Comparison of ENCODE assay signal across 1 cellular context in the genomic region with DNA sequence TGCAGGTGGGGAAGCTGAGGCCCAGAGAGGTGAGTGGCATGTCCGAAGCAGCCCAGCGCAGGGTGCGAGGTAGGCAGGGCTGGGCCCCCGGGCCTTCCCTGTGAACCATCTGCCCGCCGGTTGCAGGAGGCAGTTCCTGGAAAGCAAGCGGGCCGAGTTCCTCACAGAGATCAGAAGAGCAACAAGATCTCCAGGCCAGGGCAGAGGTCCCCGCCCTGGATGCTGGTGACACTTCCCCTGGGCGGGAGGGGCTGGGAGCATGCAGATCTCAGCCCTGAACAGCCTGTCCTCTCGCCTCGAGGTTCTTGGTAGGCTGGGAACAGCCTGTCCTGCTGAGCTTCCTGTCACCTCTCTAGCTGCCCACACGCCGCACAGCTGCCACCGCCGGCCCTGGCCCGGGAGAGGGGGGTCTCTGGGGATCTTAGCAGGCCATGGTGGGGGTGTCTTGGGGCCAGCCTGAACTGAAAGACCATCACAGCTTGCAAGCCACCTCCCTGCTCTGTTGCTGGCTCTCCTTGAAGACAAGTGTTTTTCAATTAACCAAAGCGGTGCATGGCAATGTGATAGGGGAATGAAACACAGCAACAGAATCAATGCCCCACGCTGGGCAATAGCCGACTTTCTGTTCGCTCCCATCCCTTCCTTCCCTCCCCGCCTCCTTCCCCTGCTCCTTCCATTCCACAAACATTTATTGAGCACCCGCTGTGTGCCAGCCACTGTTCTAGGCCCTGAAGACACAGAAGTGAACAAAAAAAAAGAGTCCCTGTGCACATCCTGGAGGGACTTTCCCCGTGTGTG.
TF ChIP-seq lines count a peak whose summit lies in the region.

No MANE protein-coding gene starts in this region.

TF ChIP-seq in HepG2, 621 proteins besides CTCF, POLR2A, EP300 and RAD21 (continued from another document and continues in another):
- TF ChIP-seq, protein P1, sequence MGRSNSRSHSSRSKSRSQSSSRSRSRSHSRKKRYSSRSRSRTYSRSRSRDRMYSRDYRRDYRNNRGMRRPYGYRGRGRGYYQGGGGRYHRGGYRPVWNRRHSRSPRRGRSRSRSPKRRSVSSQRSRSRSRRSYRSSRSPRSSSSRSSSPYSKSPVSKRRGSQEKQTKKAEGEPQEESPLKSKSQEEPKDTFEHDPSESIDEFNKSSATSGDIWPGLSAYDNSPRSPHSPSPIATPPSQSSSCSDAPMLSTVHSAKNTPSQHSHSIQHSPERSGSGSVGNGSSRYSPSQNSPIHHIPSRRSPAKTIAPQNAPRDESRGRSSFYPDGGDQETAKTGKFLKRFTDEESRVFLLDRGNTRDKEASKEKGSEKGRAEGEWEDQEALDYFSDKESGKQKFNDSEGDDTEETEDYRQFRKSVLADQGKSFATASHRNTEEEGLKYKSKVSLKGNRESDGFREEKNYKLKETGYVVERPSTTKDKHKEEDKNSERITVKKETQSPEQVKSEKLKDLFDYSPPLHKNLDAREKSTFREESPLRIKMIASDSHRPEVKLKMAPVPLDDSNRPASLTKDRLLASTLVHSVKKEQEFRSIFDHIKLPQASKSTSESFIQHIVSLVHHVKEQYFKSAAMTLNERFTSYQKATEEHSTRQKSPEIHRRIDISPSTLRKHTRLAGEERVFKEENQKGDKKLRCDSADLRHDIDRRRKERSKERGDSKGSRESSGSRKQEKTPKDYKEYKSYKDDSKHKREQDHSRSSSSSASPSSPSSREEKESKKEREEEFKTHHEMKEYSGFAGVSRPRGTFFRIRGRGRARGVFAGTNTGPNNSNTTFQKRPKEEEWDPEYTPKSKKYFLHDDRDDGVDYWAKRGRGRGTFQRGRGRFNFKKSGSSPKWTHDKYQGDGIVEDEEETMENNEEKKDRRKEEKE (IDR thresholded peaks at IDR 0.05), result no peak
- TF ChIP-seq, protein P2, sequence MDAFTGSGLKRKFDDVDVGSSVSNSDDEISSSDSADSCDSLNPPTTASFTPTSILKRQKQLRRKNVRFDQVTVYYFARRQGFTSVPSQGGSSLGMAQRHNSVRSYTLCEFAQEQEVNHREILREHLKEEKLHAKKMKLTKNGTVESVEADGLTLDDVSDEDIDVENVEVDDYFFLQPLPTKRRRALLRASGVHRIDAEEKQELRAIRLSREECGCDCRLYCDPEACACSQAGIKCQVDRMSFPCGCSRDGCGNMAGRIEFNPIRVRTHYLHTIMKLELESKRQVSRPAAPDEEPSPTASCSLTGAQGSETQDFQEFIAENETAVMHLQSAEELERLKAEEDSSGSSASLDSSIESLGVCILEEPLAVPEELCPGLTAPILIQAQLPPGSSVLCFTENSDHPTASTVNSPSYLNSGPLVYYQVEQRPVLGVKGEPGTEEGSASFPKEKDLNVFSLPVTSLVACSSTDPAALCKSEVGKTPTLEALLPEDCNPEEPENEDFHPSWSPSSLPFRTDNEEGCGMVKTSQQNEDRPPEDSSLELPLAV (CRISPR knock-in tag; conservative IDR thresholded peaks at IDR 0.05; ENCODE audit: low read depth), result no peak
- TF ChIP-seq, protein P3, sequence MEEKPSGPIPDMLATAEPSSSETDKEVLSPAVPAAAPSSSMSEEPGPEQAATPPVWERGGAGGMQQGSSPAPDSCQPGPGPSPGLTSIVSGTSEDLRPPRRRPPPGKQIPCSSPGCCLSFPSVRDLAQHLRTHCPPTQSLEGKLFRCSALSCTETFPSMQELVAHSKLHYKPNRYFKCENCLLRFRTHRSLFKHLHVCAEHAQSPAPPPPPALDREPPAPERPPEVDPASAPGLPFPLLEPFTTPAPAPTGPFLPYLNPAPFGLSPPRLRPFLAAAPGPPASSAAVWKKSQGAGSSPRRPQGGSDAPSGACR (CRISPR knock-in tag; IDR thresholded peaks at IDR 0.05), result 0 out of 2 replicates have a peak, but pooled peaks have one; percentile 36
- TF ChIP-seq, protein P4, sequence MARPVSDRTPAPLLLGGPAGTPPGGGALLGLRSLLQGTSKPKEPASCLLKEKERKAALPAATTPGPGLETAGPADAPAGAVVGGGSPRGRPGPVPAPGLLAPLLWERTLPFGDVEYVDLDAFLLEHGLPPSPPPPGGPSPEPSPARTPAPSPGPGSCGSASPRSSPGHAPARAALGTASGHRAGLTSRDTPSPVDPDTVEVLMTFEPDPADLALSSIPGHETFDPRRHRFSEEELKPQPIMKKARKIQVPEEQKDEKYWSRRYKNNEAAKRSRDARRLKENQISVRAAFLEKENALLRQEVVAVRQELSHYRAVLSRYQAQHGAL (CRISPR knock-in tag; IDR thresholded peaks at IDR 0.05; ENCODE audit: not compliant biosample characterization), result no peak
- TF ChIP-seq HMGA1 (CRISPR knock-in tag; conservative IDR thresholded peaks at IDR 0.05) (no peak), MLLT10 (CRISPR knock-in tag; IDR thresholded peaks at IDR 0.05) (no peak), ZNF333 (CRISPR knock-in tag; IDR thresholded peaks at IDR 0.05; ENCODE audit: borderline replicate concordance) (no peak), ZNF558 (CRISPR knock-in tag; IDR thresholded peaks at IDR 0.05; ENCODE audit: borderline replicate concordance) (no peak), FOXK2 (IDR thresholded peaks at IDR 0.05) (no peak), NPAS2 (CRISPR knock-in tag; IDR thresholded peaks at IDR 0.05; ENCODE audit: borderline replicate concordance) (no peak), AHR (CRISPR knock-in tag; IDR thresholded peaks at IDR 0.05) (no peak), SP5 (CRISPR knock-in tag; IDR thresholded peaks at IDR 0.05; ENCODE audit: borderline replicate concordance, low read depth) (peak; percentile 62), PCBP2 (optimal IDR thresholded peaks at IDR 0.05; ENCODE audit: low read depth, low read length, poor library complexity, severe bottlenecking) (no peak), YY1 (IDR thresholded peaks at IDR 0.05; ENCODE audit: insufficient read depth, insufficient replicate concordance, low read depth, low read length) (peak; percentile 26), RELA (CRISPR knock-in tag; IDR thresholded peaks at IDR 0.05) (no peak), ZNF563 (CRISPR knock-in tag; IDR thresholded peaks at IDR 0.05) (peak; percentile 47; the same call in 1 of the 2 replicates), ZNF501 (CRISPR knock-in tag; IDR thresholded peaks at IDR 0.05) (no peak; the same call in 1 of the 2 replicates), ZNF446 (CRISPR knock-in tag; IDR thresholded peaks at IDR 0.05) (0 out of 2 replicates have a peak, but pooled peaks have one; percentile 41), U2AF1 (optimal IDR thresholded peaks at IDR 0.05; ENCODE audit: low read depth, low read length) (no peak), U2AF2 (IDR thresholded peaks at IDR 0.05; ENCODE audit: low read depth, low read length) (no peak), ARHGAP35 (CRISPR knock-in tag; IDR thresholded peaks at IDR 0.05; ENCODE audit: borderline replicate concordance) (no peak; the same call in 1 of the 2 replicates)
- TF ChIP-seq, protein P5, sequence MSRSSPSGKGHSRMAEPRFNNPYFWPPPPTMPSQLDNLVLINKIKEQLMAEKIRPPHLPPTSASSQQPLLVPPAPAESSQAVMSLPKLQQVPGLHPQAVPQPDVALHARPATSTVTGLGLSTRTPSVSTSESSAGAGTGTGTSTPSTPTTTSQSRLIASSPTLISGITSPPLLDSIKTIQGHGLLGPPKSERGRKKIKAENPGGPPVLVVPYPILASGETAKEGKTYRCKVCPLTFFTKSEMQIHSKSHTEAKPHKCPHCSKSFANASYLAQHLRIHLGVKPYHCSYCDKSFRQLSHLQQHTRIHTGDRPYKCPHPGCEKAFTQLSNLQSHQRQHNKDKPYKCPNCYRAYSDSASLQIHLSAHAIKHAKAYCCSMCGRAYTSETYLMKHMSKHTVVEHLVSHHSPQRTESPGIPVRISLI (CRISPR knock-in tag; IDR thresholded peaks at IDR 0.05; ENCODE audit: borderline replicate concordance), result no peak
- TF ChIP-seq, protein P6, sequence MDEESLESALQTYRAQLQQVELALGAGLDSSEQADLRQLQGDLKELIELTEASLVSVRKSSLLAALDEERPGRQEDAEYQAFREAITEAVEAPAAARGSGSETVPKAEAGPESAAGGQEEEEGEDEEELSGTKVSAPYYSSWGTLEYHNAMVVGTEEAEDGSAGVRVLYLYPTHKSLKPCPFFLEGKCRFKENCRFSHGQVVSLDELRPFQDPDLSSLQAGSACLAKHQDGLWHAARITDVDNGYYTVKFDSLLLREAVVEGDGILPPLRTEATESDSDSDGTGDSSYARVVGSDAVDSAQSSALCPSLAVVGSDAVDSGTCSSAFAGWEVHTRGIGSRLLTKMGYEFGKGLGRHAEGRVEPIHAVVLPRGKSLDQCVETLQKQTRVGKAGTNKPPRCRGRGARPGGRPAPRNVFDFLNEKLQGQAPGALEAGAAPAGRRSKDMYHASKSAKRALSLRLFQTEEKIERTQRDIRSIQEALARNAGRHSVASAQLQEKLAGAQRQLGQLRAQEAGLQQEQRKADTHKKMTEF (CRISPR knock-in tag; IDR thresholded peaks at IDR 0.05), result peak; percentile 57; the same call in 1 of the 2 replicates
- TF ChIP-seq, protein P7, sequence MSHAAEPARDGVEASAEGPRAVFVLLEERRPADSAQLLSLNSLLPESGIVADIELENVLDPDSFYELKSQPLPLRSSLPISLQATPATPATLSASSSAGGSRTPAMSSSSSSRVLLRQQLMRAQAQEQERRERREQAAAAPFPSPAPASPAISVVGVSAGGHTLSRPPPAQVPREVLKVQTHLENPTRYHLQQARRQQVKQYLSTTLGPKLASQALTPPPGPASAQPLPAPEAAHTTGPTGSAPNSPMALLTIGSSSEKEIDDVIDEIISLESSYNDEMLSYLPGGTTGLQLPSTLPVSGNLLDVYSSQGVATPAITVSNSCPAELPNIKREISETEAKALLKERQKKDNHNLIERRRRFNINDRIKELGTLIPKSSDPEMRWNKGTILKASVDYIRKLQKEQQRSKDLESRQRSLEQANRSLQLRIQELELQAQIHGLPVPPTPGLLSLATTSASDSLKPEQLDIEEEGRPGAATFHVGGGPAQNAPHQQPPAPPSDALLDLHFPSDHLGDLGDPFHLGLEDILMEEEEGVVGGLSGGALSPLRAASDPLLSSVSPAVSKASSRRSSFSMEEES (CRISPR knock-in tag; IDR thresholded peaks at IDR 0.05), result peak; percentile 31; the same call in 1 of the 2 replicates
- TF ChIP-seq, protein P8, sequence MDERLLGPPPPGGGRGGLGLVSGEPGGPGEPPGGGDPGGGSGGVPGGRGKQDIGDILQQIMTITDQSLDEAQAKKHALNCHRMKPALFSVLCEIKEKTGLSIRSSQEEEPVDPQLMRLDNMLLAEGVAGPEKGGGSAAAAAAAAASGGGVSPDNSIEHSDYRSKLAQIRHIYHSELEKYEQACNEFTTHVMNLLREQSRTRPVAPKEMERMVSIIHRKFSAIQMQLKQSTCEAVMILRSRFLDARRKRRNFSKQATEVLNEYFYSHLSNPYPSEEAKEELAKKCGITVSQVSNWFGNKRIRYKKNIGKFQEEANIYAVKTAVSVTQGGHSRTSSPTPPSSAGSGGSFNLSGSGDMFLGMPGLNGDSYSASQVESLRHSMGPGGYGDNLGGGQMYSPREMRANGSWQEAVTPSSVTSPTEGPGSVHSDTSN (CRISPR knock-in tag; IDR thresholded peaks at IDR 0.05), result no peak
- TF ChIP-seq, protein P9, sequence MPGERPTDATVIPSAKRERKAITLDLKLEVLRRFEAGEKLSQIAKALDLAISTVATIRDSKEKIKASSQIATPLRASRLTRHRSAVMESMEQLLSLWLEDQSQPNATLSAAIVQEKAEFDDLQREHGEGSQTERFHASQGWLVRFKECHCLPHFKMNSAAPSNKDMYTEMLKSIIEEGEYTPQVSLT (CRISPR knock-in tag; IDR thresholded peaks at IDR 0.05; ENCODE audit: borderline replicate concordance, low read depth), result no peak
- TF ChIP-seq, protein P10, sequence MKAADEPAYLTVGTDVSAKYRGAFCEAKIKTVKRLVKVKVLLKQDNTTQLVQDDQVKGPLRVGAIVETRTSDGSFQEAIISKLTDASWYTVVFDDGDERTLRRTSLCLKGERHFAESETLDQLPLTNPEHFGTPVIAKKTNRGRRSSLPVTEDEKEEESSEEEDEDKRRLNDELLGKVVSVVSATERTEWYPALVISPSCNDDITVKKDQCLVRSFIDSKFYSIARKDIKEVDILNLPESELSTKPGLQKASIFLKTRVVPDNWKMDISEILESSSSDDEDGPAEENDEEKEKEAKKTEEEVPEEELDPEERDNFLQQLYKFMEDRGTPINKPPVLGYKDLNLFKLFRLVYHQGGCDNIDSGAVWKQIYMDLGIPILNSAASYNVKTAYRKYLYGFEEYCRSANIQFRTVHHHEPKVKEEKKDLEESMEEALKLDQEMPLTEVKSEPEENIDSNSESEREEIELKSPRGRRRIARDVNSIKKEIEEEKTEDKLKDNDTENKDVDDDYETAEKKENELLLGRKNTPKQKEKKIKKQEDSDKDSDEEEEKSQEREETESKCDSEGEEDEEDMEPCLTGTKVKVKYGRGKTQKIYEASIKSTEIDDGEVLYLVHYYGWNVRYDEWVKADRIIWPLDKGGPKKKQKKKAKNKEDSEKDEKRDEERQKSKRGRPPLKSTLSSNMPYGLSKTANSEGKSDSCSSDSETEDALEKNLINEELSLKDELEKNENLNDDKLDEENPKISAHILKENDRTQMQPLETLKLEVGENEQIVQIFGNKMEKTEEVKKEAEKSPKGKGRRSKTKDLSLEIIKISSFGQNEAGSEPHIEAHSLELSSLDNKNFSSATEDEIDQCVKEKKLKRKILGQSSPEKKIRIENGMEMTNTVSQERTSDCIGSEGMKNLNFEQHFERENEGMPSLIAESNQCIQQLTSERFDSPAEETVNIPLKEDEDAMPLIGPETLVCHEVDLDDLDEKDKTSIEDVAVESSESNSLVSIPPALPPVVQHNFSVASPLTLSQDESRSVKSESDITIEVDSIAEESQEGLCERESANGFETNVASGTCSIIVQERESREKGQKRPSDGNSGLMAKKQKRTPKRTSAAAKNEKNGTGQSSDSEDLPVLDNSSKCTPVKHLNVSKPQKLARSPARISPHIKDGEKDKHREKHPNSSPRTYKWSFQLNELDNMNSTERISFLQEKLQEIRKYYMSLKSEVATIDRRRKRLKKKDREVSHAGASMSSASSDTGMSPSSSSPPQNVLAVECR (CRISPR knock-in tag; IDR thresholded peaks at IDR 0.05; ENCODE audit: borderline replicate concordance), result peak; percentile 36; the same call in 1 of the 2 replicates
- TF ChIP-seq, protein P11, sequence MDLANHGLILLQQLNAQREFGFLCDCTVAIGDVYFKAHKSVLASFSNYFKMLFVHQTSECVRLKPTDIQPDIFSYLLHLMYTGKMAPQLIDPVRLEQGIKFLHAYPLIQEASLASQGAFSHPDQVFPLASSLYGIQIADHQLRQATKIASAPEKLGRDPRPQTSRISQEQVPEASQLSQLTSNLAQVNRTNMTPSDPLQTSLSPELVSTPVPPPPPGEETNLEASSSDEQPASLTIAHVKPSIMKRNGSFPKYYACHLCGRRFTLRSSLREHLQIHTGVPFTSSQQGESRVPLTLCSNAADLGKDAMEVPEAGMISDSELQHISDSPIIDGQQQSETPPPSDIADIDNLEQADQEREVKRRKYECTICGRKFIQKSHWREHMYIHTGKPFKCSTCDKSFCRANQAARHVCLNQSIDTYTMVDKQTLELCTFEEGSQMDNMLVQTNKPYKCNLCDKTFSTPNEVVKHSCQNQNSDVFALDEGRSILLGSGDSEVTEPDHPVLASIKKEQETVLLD (CRISPR knock-in tag; IDR thresholded peaks at IDR 0.05; ENCODE audit: low read depth), result no peak
- TF ChIP-seq, protein P12, sequence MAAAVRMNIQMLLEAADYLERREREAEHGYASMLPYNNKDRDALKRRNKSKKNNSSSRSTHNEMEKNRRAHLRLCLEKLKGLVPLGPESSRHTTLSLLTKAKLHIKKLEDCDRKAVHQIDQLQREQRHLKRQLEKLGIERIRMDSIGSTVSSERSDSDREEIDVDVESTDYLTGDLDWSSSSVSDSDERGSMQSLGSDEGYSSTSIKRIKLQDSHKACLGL (CRISPR knock-in tag; IDR thresholded peaks at IDR 0.05), result no peak
- TF ChIP-seq, protein P13, sequence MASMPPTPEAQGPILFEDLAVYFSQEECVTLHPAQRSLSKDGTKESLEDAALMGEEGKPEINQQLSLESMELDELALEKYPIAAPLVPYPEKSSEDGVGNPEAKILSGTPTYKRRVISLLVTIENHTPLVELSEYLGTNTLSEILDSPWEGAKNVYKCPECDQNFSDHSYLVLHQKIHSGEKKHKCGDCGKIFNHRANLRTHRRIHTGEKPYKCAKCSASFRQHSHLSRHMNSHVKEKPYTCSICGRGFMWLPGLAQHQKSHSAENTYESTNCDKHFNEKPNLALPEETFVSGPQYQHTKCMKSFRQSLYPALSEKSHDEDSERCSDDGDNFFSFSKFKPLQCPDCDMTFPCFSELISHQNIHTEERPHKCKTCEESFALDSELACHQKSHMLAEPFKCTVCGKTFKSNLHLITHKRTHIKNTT (CRISPR knock-in tag; IDR thresholded peaks at IDR 0.05), result no peak
